ENCODE assay signal across 25 cellular contexts in the genomic region with DNA sequence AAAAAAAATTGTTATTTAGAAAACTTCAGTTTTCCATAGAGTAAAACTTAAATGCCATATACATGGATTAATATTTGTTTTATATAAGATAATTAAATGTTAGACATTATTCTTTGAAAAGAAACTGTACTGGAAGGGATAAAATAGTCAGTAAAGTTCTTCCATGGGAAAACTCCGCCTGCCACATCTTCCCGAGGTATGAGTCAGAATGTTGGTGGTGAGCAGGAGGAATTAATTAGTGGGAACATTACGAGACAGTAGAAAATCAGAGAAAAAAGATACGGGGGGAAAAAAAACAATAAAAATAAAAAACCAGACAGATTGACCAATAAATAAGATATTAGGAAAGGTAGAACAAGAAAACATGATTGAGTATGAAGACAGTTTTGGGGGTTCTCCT.
"Had no signal": no experiment of that assay in that cellular context is flagged by ENCODE, and none has a peak within 500 bp of the region (broad histone marks: within the 10 kb centered on the region; RNA-seq: fewer than 3 reads in every experiment).

No MANE protein-coding gene starts in this region.

- H3K9me3 ChIP-seq: SJCRH30 had no signal

- DNase-seq: activated B cell treated with CpG ODN at 0.5 μM for 24 hours; activated CD4-positive, alpha-beta memory T cell treated with anti-CD3 and anti-CD28 coated beads for 36 hours; activated CD4-positive, alpha-beta T cell treated with anti-CD3 and anti-CD28 coated beads, Interleukin-2, amount 10 ng/mL, durations not matched to agents 7 days and 5 days; activated CD8-positive, alpha-beta memory T cell treated with anti-CD3 and anti-CD28 coated beads for 24 hours; activated gamma-delta T cell; activated naive CD4-positive, alpha-beta T cell treated with anti-CD3 and anti-CD28 coated beads for 36 hours; activated T-cell treated with anti-CD3 and anti-CD28 coated beads, Interleukin-2, amount 50 U/mL, for 4 hours; amygdala; brain microvascular endothelial cell; MM.1S; NCI-H1105 treated with DMSO at 0.1 percent for 48 hours; NCI-H146; NCI-H2081 treated with DMSO at 0.1 percent for 48 hours; NCI-H2171; NCI-H2227 treated with DMSO at 0.1 percent for 48 hours; NCI-H446 treated with DMSO at 0.1 percent for 48 hours; NCI-H524 treated with DMSO at 0.1 percent for 48 hours; NCI-H82; OCI-M1; Right ventricle myocardium superior; SJCRH30 had no signal

- H3K27ac ChIP-seq: brain microvascular endothelial cell, cardiac muscle cell, KMS-11, RWPE1, SJCRH30 had no signal

- H3K36me3 ChIP-seq: brain microvascular endothelial cell, cardiac muscle cell, SJCRH30 had no signal

- H3K4me3 ChIP-seq: cardiac muscle cell, SJCRH30 had no signal

- H3K4me1 ChIP-seq: SJCRH30 had no signal

- H3K27me3 ChIP-seq: brain microvascular endothelial cell, cardiac muscle cell, SJCRH30 had no signal

- ATAC-seq: activated T-cell treated with anti-CD3 and anti-CD28 coated beads, Interleukin-2, amount 50 U/mL, for 4 hours; Panc1 had no signal
